In the genomic region with DNA sequence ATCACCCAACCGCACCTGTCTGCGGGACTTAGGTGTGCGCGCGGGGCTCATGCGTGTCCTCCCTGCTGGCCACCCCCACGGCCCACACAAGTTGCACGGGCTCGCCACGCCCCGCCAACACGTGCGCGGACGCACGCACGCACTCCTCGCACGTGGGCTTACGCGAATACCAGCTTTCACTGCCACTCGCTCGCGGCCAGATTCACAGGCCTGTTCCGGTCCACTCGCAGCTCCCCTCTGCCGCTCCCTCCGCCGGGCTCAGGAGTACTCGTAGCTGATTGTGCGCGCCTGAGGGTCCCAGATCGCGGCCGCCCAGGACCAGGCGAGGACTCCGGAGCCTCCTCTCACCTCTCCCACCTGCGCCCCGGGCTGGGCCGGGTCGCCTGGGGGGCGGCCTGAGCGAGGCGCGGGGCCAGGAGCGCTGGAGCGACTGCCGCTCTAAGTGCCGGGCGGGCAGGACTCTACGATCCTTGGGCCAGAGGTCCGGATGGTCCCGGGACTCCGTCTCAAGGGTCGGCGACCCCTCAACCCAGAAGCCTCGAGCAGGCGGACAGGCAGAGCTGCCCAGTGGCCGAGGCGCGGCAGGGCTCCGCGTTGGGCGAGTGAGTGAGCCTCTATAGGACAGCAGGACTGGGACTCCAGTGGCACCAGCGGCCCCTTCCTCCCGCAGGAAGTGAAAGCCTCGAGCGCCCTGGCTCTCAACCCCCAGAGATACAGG, we compare ENCODE assay signal across 8 cellular contexts. TPM values are rescaled to one million over a fixed set of nuclear protein-coding genes. Genes with fewer than 3 reads are reported as not detected.
DNase-seq lines count a peak whose midpoint lies in the region; ATAC-seq and TF ChIP-seq lines count a peak whose summit lies in the region.

No MANE protein-coding gene starts in this region.

- no peaks in the 10 kb centered on the region for H4K20me1 ChIP-seq in H9 (ENCODE audit: control insufficient read depth, insufficient read depth, insufficient read length)

- no peaks in the 10 kb centered on the region for H3K9me3 Mint-ChIP-seq in H9
- H3K9me3 Mint-ChIP-seq in activated T-helper 1 cell treated with anti-CD3 and anti-CD28 coated beads, Interleukin-12 subunit alpha, Interleukin-12 subunit beta, Interleukin-2, Interleukin-4 antibody, amounts not matched to agents 30 ng/mL and 10 ng/mL and 1 ng/mL, durations not matched to agents 14 hours and 24 hours and 36 hours = no peaks in the 10 kb centered on the region
- H3K9me3 Mint-ChIP-seq in naive thymus-derived CD8-positive, alpha-beta T cell = peaks cover 0 to 4% (median 0%) of the 10 kb centered on the region in 9 donors

- intact Hi-C loops in activated T-helper 1 cell treated with anti-CD3 and anti-CD28 coated beads, Interleukin-12 subunit alpha, Interleukin-12 subunit beta, Interleukin-2, Interleukin-4 antibody, amounts not matched to agents 30 ng/mL and 10 ng/mL and 1 ng/mL, durations not matched to agents 14 hours and 24 hours and 36 hours (cut with micrococcal nuclease) = no loop called here
- intact Hi-C loops in breast epithelium (cut with DNase I; ENCODE audit: low total_unique reads) = no loop called here

- no peak overlapping the region for H3K4me3 Mint-ChIP-seq in H9
- peak overlapping the region; percentile 64 for H3K4me3 Mint-ChIP-seq in activated T-helper 1 cell treated with anti-CD3 and anti-CD28 coated beads, Interleukin-12 subunit alpha, Interleukin-12 subunit beta, Interleukin-2, Interleukin-4 antibody, amounts not matched to agents 30 ng/mL and 10 ng/mL and 1 ng/mL, durations not matched to agents 14 hours and 24 hours and 36 hours
- H3K4me3 Mint-ChIP-seq in naive thymus-derived CD8-positive, alpha-beta T cell = peak overlapping the region; percentile 59 to 90 (median 76)

- no peaks in the 10 kb centered on the region for H3K36me3 ChIP-seq in breast epithelium

- no peak overlapping the region for H3K9ac ChIP-seq in H9 (ENCODE audit: extremely low read depth, insufficient read length, low read length)

- no peak overlapping the region for H2AK5ac ChIP-seq in H9 (ENCODE audit: insufficient read length, low read length)

- H2BK5ac ChIP-seq in H9 (ENCODE audit: insufficient read length, low read length) = no peak overlapping the region

- DNase-seq in H9 (peak; percentile 62), kidney tubule cell (ENCODE audit: low spot score) (no peak), NCI-H2029 (lab: John Stamatoyannopoulos, UW) (no peak), breast epithelium (ENCODE audit: low spot score in 2 of 2) (no peak)
- DNase-seq in activated T-helper 1 cell treated with anti-CD3 and anti-CD28 coated beads, Interleukin-12 subunit alpha, Interleukin-12 subunit beta, Interleukin-2, Interleukin-4 antibody, amounts not matched to agents 30 ng/mL and 10 ng/mL and 1 ng/mL, durations not matched to agents 14 hours and 24 hours and 36 hours (ENCODE audit: low spot score) = no peak
- DNase-seq in naive thymus-derived CD8-positive, alpha-beta T cell = peak in 1 of 10 donors; percentile 15

- H3K27ac ChIP-seq in H9 (ENCODE audit: insufficient read length, low read depth, low read length) (no peak overlapping the region), breast epithelium (no peak overlapping the region)

- no peak overlapping the region for H2BK20ac ChIP-seq in H9 (ENCODE audit: low read depth, low read length, poor library complexity, severe bottlenecking)

- ATAC-seq in naive thymus-derived CD8-positive, alpha-beta T cell = peak; percentile 70 to 85
- ATAC-seq in GM18498 (IDR thresholded peaks at IDR 0.05; ENCODE audit: unreplicated experiment) = no peak

- H3K27me3 ChIP-seq in H9 (ENCODE audit: insufficient read depth, low read length) (peaks cover 4% of the 10 kb centered on the region; the same call in 1 of the 2 replicates), breast epithelium (no peaks in the 10 kb centered on the region)

- WGBS in H9 (ENCODE audit: extremely low coverage, insufficient read length, low lambda C conversion rate) = no CpG with 5 or more reads among the region's 68 CpGs

- H3K4me1 ChIP-seq in H9 (ENCODE audit: insufficient read depth, low read length) = peaks cover 19% of the 10 kb centered on the region
- no peaks in the 10 kb centered on the region for H3K4me1 ChIP-seq in breast epithelium

- H2BK12ac ChIP-seq in H9 (ENCODE audit: insufficient read length, low read depth, low read length) = no peak overlapping the region

- H4K5ac ChIP-seq in H9 (ENCODE audit: insufficient read length, low read depth, low read length) = no peak overlapping the region

- POLR2A ChIA-PET in naive thymus-derived CD8-positive, alpha-beta T cell (lab: Charles Lee) = interaction anchor here (1.3 kb wide), 1 partner anchor 172 kb away, joined by 3 read pairs; the partner anchor contains the start of gene TAF7

- no peak overlapping the region for H3T11ph ChIP-seq in H9 (ENCODE audit: low read length)

- no peaks in the 10 kb centered on the region for H3K79me1 ChIP-seq in H9 (ENCODE audit: insufficient read depth, low read depth, low read length, poor library complexity, severe bottlenecking)

- no peak overlapping the region for H3K23ac ChIP-seq in H9 (ENCODE audit: insufficient read length, low read depth, low read length)

- no peak overlapping the region for H3K56ac ChIP-seq in H9 (ENCODE audit: insufficient read length, low read depth, low read length)

- peaks cover 2% of the 10 kb centered on the region; the same call in 1 of the 2 replicates for H3K27me3 Mint-ChIP-seq in H9 (ENCODE audit: low read depth)
- H3K27me3 Mint-ChIP-seq in activated T-helper 1 cell treated with anti-CD3 and anti-CD28 coated beads, Interleukin-12 subunit alpha, Interleukin-12 subunit beta, Interleukin-2, Interleukin-4 antibody, amounts not matched to agents 30 ng/mL and 10 ng/mL and 1 ng/mL, durations not matched to agents 14 hours and 24 hours and 36 hours (ENCODE audit: insufficient read depth) = peaks cover 37% of the 10 kb centered on the region
- H3K27me3 Mint-ChIP-seq in naive thymus-derived CD8-positive, alpha-beta T cell = peaks cover 36 to 94% (median 68%) of the 10 kb centered on the region in 5 donors

- H2AFZ ChIP-seq in H9 (ENCODE audit: low read length) = no peak overlapping the region

- peaks cover 14% of the 10 kb centered on the region for H3K23me2 ChIP-seq in H9 (ENCODE audit: insufficient read length, low read depth, low read length, poor library complexity, severe bottlenecking)

- peaks cover 39% of the 10 kb centered on the region in 2 experiments for H3K4me1 Mint-ChIP-seq in H9
- no peaks in the 10 kb centered on the region for H3K4me1 Mint-ChIP-seq in activated T-helper 1 cell treated with anti-CD3 and anti-CD28 coated beads, Interleukin-12 subunit alpha, Interleukin-12 subunit beta, Interleukin-2, Interleukin-4 antibody, amounts not matched to agents 30 ng/mL and 10 ng/mL and 1 ng/mL, durations not matched to agents 14 hours and 24 hours and 36 hours (ENCODE audit: low read depth)
- H3K4me1 Mint-ChIP-seq in naive thymus-derived CD8-positive, alpha-beta T cell = peaks cover 14 to 17% (median 15%) of the 10 kb centered on the region in 4 donors

- no peak overlapping the region for H4K91ac ChIP-seq in H9 (ENCODE audit: insufficient read length, low read depth, low read length)

- H2BK120ac ChIP-seq in H9 (ENCODE audit: low read depth, low read length, poor library complexity, severe bottlenecking) = no peak overlapping the region

- H4K8ac ChIP-seq in H9 (replicated peaks; ENCODE audit: insufficient read length, low read depth, low read length) = no peak overlapping the region

- TF ChIP-seq CTCF in GM12875 (IDR thresholded peaks at IDR 0.05; ENCODE audit: borderline replicate concordance, insufficient read depth, low read depth, low read length) (no peak), H9 (conservative IDR thresholded peaks at IDR 0.05) (no peak), breast epithelium (IDR thresholded peaks at IDR 0.05) (no peak)

- H3K36me3 Mint-ChIP-seq in H9 (ENCODE audit: insufficient read depth in 1 of 3, low read depth in 3 of 3) = peaks cover 10 to 12% (median 12%) of the 10 kb centered on the region in 3 experiments; a peak in 5 of 7 replicates
- H3K36me3 Mint-ChIP-seq in activated T-helper 1 cell treated with anti-CD3 and anti-CD28 coated beads, Interleukin-12 subunit alpha, Interleukin-12 subunit beta, Interleukin-2, Interleukin-4 antibody, amounts not matched to agents 30 ng/mL and 10 ng/mL and 1 ng/mL, durations not matched to agents 14 hours and 24 hours and 36 hours (ENCODE audit: low read depth) = no peaks in the 10 kb centered on the region
- H3K36me3 Mint-ChIP-seq in naive thymus-derived CD8-positive, alpha-beta T cell = peaks cover 0 to 3% (median 0%) of the 10 kb centered on the region in 3 donors

- H2BK15ac ChIP-seq in H9 (ENCODE audit: low read depth, low read length) = no peak overlapping the region

- no peaks in the 10 kb centered on the region for H3K79me2 ChIP-seq in H9 (ENCODE audit: insufficient read depth, low read length)

- peak overlapping the region; percentile 6 for H3K4me3 ChIP-seq in GM12875 (ENCODE audit: low read depth, low read length)
- no peak overlapping the region for H3K4me3 ChIP-seq in breast epithelium

- H3K4ac ChIP-seq in H9 (ENCODE audit: low read depth, low read length) = no peak overlapping the region

- peak overlapping the region; percentile 33 for H3K18ac ChIP-seq in H9 (ENCODE audit: insufficient read length, low read depth, low read length)

- H3K9me3 ChIP-seq in H9 (ENCODE audit: control insufficient read depth, low read depth, low read length) (no peaks in the 10 kb centered on the region), breast epithelium (no peaks in the 10 kb centered on the region)

- peak overlapping the region; percentile 63 for H3K14ac ChIP-seq in H9 (ENCODE audit: insufficient read depth, low read length)

- H3K27ac Mint-ChIP-seq in H9 = no peak overlapping the region
- H3K27ac Mint-ChIP-seq in activated T-helper 1 cell treated with anti-CD3 and anti-CD28 coated beads, Interleukin-12 subunit alpha, Interleukin-12 subunit beta, Interleukin-2, Interleukin-4 antibody, amounts not matched to agents 30 ng/mL and 10 ng/mL and 1 ng/mL, durations not matched to agents 14 hours and 24 hours and 36 hours = no peak overlapping the region
- H3K27ac Mint-ChIP-seq in naive thymus-derived CD8-positive, alpha-beta T cell = no peak overlapping the region

- no peak for TF ChIP-seq POLR2A in breast epithelium (IDR thresholded peaks at IDR 0.05)

- H3K4me2 ChIP-seq in H9 (ENCODE audit: insufficient read depth, insufficient read length, low read length) = no peak overlapping the region

RNA-seq across cellular contexts. Expression of gene PCDHGC5, which starts 3.4 kb away (rescaled TPM):
- total RNA-seq in H9 (2021) (0.57 and 0.66 TPM in 2 replicates), breast epithelium (1 to 10 TPM; 2.1 to 3.5 (median 3.3) TPM)
- not detected in 2 replicates for total RNA-seq in activated T-helper 1 cell treated with anti-CD3 and anti-CD28 coated beads, Interleukin-12 subunit alpha, Interleukin-12 subunit beta, Interleukin-2, Interleukin-4 antibody, amounts not matched to agents 30 ng/mL and 10 ng/mL and 1 ng/mL, durations not matched to agents 14 hours and 24 hours and 36 hours
- total RNA-seq in naive thymus-derived CD8-positive, alpha-beta T cell = not detected
- not detected for polyA plus RNA-seq in naive thymus-derived CD8-positive, alpha-beta T cell

RNA-seq across cellular contexts. Expression of gene PCDHGC4, which starts 7.5 kb away (rescaled TPM):
- 4.0 and 4.3 TPM in 2 replicates for total RNA-seq in H9 (2021)
- total RNA-seq in activated T-helper 1 cell treated with anti-CD3 and anti-CD28 coated beads, Interleukin-12 subunit alpha, Interleukin-12 subunit beta, Interleukin-2, Interleukin-4 antibody, amounts not matched to agents 30 ng/mL and 10 ng/mL and 1 ng/mL, durations not matched to agents 14 hours and 24 hours and 36 hours = not detected in 2 replicates
- not detected for total RNA-seq in naive thymus-derived CD8-positive, alpha-beta T cell
- not detected for polyA plus RNA-seq in naive thymus-derived CD8-positive, alpha-beta T cell
- 1 to 10 TPM; 2.6 to 6.2 (median 6.0) TPM for total RNA-seq in breast epithelium

RNA-seq across cellular contexts. Expression of gene PCDHGC3, which starts 16.6 kb away (rescaled TPM):
- total RNA-seq in H9 (2021) = 19.8 and 22.6 TPM in 2 replicates
- 0.31 and 0.32 TPM in 2 replicates for total RNA-seq in activated T-helper 1 cell treated with anti-CD3 and anti-CD28 coated beads, Interleukin-12 subunit alpha, Interleukin-12 subunit beta, Interleukin-2, Interleukin-4 antibody, amounts not matched to agents 30 ng/mL and 10 ng/mL and 1 ng/mL, durations not matched to agents 14 hours and 24 hours and 36 hours
- total RNA-seq in naive thymus-derived CD8-positive, alpha-beta T cell = not detected
- under 1 TPM in 2 of 3 donors, not detected in 1; 0.18 to 0.25 TPM for polyA plus RNA-seq in naive thymus-derived CD8-positive, alpha-beta T cell
- total RNA-seq in breast epithelium = 10 to 100 TPM; 29.6 to 41.6 (median 35.1) TPM

Comparison
In these comparisons a context has a peak if more than half of its experiments do, and no peak if none do; other contexts are left out.
1. H3K4me3 Mint-ChIP-seq: peak in activated T-helper 1 cell treated with anti-CD3 and anti-CD28 coated beads, Interleukin-12 subunit alpha, Interleukin-12 subunit beta, Interleukin-2, Interleukin-4 antibody, amounts not matched to agents 30 ng/mL and 10 ng/mL and 1 ng/mL, durations not matched to agents 14 hours and 24 hours and 36 hours (single experiment) and naive thymus-derived CD8-positive, alpha-beta T cell (10 of 10); none in H9 (0 of 2).
2. RNA of gene PCDHGC3, which starts 16.6 kb away (total RNA-seq): 29.6 to 41.6 TPM in breast epithelium and 19.8 to 22.6 TPM in H9; 0.31 to 0.32 TPM in activated T-helper 1 cell treated with anti-CD3 and anti-CD28 coated beads, Interleukin-12 subunit alpha, Interleukin-12 subunit beta, Interleukin-2, Interleukin-4 antibody, amounts not matched to agents 30 ng/mL and 10 ng/mL and 1 ng/mL, durations not matched to agents 14 hours and 24 hours and 36 hours and not detected in naive thymus-derived CD8-positive, alpha-beta T cell; every median in the first group is over 10 times any median in the second.